Comparison of ENCODE assay signal across 1 cellular context in the genomic region with DNA sequence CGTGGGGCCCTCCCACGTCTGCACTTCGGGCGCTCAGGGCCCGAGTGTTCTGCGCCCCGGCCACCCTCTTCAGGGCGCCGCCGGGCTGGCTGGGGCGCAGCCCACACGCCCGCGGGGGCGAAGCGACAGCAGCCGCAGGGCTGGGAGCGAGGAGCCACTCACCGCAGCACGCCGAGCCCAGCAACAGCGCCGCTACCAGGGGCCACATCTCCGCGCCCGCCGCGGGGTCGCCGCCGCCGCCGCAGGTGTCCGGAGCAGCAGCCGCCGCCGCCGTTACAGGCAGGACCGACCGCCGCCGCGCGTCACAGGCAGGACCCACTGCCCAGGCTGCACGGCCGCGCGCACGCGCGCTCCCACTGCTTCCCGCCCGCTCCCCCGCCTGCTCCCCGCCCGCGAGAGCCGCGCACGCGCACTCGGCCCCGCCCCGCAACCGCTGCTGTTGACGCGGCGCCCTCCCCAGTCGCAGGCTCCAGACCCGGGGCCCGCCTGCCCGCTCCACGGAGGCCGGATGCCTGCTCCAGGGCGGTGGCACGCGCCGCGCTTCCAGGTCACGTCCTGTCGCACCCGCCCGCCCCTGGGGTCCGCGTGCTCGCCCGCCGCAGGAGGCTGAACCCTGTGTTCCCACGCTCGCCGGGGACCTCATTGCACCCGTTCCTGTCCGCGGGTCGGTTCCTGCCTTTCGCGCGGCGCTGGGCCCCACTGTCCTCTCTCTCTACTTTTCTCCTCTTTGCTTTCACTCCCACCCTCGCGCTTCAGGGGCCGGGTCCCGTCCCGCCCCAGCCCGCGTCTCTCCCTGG.
TF ChIP-seq lines count a peak whose summit lies in the region.

Gene CD47, minus strand, starts transcription at position 331 of the 797 bp plus-strand sequence. Its CDS starts 123 bp downstream, at position 208.

TF ChIP-seq in K562, 482 proteins besides CTCF, POLR2A, EP300 and RAD21 (continued from another document and continues in another):
- TF ChIP-seq POLR2AphosphoS5 (IDR thresholded peaks at IDR 0.05; ENCODE audit: control insufficient read depth, insufficient read depth, low read depth, low read length) (peak; percentile 21; the same call in 1 of the 2 replicates), TCF7 (IDR thresholded peaks at IDR 0.05; ENCODE audit: borderline replicate concordance) (no peak), EGR1 (conservative IDR thresholded peaks at IDR 0.05) (peak; percentile 74), ZKSCAN8 (CRISPR knock-in tag; IDR thresholded peaks at IDR 0.05) (no peak), NUFIP1 (IDR thresholded peaks at IDR 0.05; ENCODE audit: partially characterized antibody) (no peak), PHF20 (IDR thresholded peaks at IDR 0.05; ENCODE audit: partially characterized antibody) (no peak), NCOA1 (IDR thresholded peaks at IDR 0.05; ENCODE audit: low read depth) (no peak), L3MBTL2 (IDR thresholded peaks at IDR 0.05) (peak; percentile 72), VEZF1 (CRISPR knock-in tag; IDR thresholded peaks at IDR 0.05) (peak; percentile 93), EP400 (IDR thresholded peaks at IDR 0.05) (0 out of 2 replicates have a peak, but pooled peaks have one; percentile 8), HINFP (tag; conservative IDR thresholded peaks at IDR 0.05; ENCODE audit: low read depth) (no peak), RB1 (IDR thresholded peaks at IDR 0.05; ENCODE audit: low read depth) (0 out of 2 replicates have a peak, but pooled peaks have one; percentile 25), ZNF224 (CRISPR knock-in tag; IDR thresholded peaks at IDR 0.05) (0 out of 2 replicates have a peak, but pooled peaks have one; percentile 67), ZNF140 (CRISPR knock-in tag; IDR thresholded peaks at IDR 0.05) (no peak), NR3C1 (CRISPR knock-in tag; IDR thresholded peaks at IDR 0.05) (peak; percentile 82; the same call in 1 of the 2 replicates), YY1 (IDR thresholded peaks at IDR 0.05; ENCODE audit: borderline replicate concordance in 1 of 3, control insufficient read depth in 1 of 3, extremely low read depth in 1 of 3, insufficient read depth in 3 of 3, insufficient read length in 1 of 3, insufficient replicate concordance in 2 of 3, low read depth in 1 of 3, low read length in 2 of 3) (peak in 2 of 3 experiments; percentile 13 to 49), RBFOX2 (IDR thresholded peaks at IDR 0.05; ENCODE audit: low read depth, low read length) (peak; percentile 81), SIN3A (IDR thresholded peaks at IDR 0.05; ENCODE audit: borderline replicate concordance in 2 of 2, control insufficient read depth in 1 of 2, low read depth in 2 of 2, low read length in 2 of 2) (peak in 1 of 2 experiments; percentile 33; a peak in 1 of 4 replicates), MYC (IDR thresholded peaks at IDR 0.05; ENCODE audit: low read depth, low read length) (peak; percentile 4; the same call in 1 of the 2 replicates), MYC (CRISPR knock-in tag; IDR thresholded peaks at IDR 0.05; ENCODE audit: borderline replicate concordance, low read depth) (no peak), STAG1 (CRISPR knock-in tag; IDR thresholded peaks at IDR 0.05; ENCODE audit: borderline replicate concordance) (0 out of 2 replicates have a peak, but pooled peaks have one; percentile 31), ZNF398 (CRISPR knock-in tag; IDR thresholded peaks at IDR 0.05) (no peak), DMBX1 (CRISPR knock-in tag; IDR thresholded peaks at IDR 0.05; ENCODE audit: borderline replicate concordance) (no peak), E2F6 (IDR thresholded peaks at IDR 0.05; ENCODE audit: borderline replicate concordance in 1 of 2, extremely low read depth in 1 of 2, insufficient read depth in 1 of 2, insufficient read length in 1 of 2, low read depth in 1 of 2, low read length in 1 of 2, poor library complexity in 1 of 2, severe bottlenecking in 1 of 2) (peak; percentile 64 to 92), GABPB1 (CRISPR knock-in tag; IDR thresholded peaks at IDR 0.05) (no peak; the same call in 1 of the 2 replicates), PHF8 (IDR thresholded peaks at IDR 0.05; ENCODE audit: borderline replicate concordance, low read length) (peak; percentile 77; the same call in 1 of the 2 replicates), SUPT5H (IDR thresholded peaks at IDR 0.05) (peak; percentile 51; the same call in 1 of the 2 replicates), THAP12 (CRISPR knock-in tag; IDR thresholded peaks at IDR 0.05) (peak; percentile 42; the same call in 1 of the 2 replicates), KDM5B (IDR thresholded peaks at IDR 0.05; ENCODE audit: insufficient replicate concordance, low read depth, low read length) (peak; percentile 20), MAZ (CRISPR knock-in tag; conservative IDR thresholded peaks at IDR 0.05 in 1 of 2, IDR thresholded peaks at IDR 0.05 in 1 of 2) (peak in 1 of 2 experiments; percentile 79; a peak in 2 of 4 replicates), SAFB2 (IDR thresholded peaks at IDR 0.05; ENCODE audit: borderline replicate concordance, low read depth, low read length, severe bottlenecking) (no peak), MAFK (IDR thresholded peaks at IDR 0.05; ENCODE audit: low read length) (no peak), NONO (IDR thresholded peaks at IDR 0.05; ENCODE audit: low read depth in 2 of 2, low read length in 1 of 2) (peak; percentile 45 to 54; a peak in 1 of 4 replicates), ZBTB17 (CRISPR knock-in tag; IDR thresholded peaks at IDR 0.05) (no peak), ZNF436 (CRISPR knock-in tag; IDR thresholded peaks at IDR 0.05) (no peak), MNT (conservative IDR thresholded peaks at IDR 0.05) (0 out of 4 replicates have a peak, but pooled peaks of 1 of the 2 experiments have one; percentile 41)
- TF ChIP-seq, protein P1, sequence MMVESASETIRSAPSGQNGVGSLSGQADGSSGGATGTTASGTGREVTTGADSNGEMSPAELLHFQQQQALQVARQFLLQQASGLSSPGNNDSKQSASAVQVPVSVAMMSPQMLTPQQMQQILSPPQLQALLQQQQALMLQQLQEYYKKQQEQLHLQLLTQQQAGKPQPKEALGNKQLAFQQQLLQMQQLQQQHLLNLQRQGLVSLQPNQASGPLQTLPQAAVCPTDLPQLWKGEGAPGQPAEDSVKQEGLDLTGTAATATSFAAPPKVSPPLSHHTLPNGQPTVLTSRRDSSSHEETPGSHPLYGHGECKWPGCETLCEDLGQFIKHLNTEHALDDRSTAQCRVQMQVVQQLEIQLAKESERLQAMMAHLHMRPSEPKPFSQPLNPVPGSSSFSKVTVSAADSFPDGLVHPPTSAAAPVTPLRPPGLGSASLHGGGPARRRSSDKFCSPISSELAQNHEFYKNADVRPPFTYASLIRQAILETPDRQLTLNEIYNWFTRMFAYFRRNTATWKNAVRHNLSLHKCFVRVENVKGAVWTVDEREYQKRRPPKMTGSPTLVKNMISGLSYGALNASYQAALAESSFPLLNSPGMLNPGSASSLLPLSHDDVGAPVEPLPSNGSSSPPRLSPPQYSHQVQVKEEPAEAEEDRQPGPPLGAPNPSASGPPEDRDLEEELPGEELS (CRISPR knock-in tag; IDR thresholded peaks at IDR 0.05; ENCODE audit: borderline replicate concordance): 0 out of 2 replicates have a peak, but pooled peaks have one; percentile 49
- TF ChIP-seq, protein P2, sequence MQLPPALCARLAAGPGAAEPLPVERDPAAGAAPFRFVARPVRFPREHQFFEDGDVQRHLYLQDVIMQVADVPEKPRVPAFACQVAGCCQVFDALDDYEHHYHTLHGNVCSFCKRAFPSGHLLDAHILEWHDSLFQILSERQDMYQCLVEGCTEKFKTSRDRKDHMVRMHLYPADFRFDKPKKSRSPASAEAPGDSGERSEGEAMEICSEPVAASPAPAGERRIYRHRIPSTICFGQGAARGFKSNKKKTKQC (CRISPR knock-in tag; IDR thresholded peaks at IDR 0.05): peak; percentile 15; the same call in 1 of the 2 replicates
- TF ChIP-seq, protein P3, sequence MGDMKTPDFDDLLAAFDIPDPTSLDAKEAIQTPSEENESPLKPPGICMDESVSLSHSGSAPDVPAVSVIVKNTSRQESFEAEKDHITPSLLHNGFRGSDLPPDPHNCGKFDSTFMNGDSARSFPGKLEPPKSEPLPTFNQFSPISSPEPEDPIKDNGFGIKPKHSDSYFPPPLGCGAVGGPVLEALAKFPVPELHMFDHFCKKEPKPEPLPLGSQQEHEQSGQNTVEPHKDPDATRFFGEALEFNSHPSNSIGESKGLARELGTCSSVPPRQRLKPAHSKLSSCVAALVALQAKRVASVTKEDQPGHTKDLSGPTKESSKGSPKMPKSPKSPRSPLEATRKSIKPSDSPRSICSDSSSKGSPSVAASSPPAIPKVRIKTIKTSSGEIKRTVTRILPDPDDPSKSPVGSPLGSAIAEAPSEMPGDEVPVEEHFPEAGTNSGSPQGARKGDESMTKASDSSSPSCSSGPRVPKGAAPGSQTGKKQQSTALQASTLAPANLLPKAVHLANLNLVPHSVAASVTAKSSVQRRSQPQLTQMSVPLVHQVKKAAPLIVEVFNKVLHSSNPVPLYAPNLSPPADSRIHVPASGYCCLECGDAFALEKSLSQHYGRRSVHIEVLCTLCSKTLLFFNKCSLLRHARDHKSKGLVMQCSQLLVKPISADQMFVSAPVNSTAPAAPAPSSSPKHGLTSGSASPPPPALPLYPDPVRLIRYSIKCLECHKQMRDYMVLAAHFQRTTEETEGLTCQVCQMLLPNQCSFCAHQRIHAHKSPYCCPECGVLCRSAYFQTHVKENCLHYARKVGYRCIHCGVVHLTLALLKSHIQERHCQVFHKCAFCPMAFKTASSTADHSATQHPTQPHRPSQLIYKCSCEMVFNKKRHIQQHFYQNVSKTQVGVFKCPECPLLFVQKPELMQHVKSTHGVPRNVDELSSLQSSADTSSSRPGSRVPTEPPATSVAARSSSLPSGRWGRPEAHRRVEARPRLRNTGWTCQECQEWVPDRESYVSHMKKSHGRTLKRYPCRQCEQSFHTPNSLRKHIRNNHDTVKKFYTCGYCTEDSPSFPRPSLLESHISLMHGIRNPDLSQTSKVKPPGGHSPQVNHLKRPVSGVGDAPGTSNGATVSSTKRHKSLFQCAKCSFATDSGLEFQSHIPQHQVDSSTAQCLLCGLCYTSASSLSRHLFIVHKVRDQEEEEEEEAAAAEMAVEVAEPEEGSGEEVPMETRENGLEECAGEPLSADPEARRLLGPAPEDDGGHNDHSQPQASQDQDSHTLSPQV (IDR thresholded peaks at IDR 0.05): peak; percentile 77
